ENCODE assay signal across 12 cellular contexts in the genomic region with DNA sequence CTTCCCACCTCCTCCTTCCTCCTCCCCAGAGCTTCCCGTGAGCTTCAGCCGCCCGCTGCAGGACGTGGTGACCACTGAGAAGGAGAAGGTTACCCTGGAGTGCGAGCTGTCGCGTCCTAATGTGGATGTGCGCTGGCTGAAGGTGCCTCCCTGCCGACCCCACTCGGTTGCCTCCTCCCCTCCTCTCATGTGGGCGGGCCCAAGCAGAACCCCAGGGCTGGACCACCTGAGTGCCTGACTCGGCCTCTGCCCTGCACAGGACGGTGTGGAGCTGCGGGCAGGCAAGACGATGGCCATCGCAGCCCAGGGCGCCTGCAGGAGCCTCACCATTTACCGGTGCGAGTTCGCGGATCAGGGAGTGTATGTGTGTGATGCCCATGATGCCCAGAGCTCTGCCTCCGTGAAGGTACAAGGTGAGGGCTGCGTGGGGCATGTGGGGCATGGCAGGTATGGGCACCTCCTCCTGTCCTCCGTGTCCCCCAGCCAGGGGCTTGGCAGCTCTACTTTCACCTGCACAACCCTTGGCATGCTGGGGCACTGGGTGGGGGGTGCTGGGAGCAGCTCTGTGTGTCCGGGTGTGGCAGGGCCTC.
DNase-seq lines count a peak whose midpoint lies in the region; ATAC-seq and TF ChIP-seq lines count a peak whose summit lies in the region.
"Had no signal": no experiment of that assay in that cellular context is flagged by ENCODE, and none has a peak within 500 bp of the region (broad histone marks: within the 10 kb centered on the region; RNA-seq: fewer than 3 reads in every experiment).

No MANE protein-coding gene starts in this region.

- peak overlapping the region in 2 of 11 experiments; percentile 41 to 60; a peak in 2 of 22 replicates for H3K27ac ChIP-seq in BLaER1 treated with 17β-estradiol and CSF1 and Interleukin-3, amounts not matched to agents 10 nM and 100 nM
- H3K27ac ChIP-seq in neuronal stem cell (replicated peaks; ENCODE audit: low read length), result no peak overlapping the region
- H3K27ac ChIP-seq in colonic mucosa, result no peak overlapping the region
- no peak overlapping the region for H3K27ac ChIP-seq in hepatocyte
- H3K27ac ChIP-seq: right lobe of liver had no signal

- H3K36me3 Mint-ChIP-seq in Caco-2 (ENCODE audit: insufficient read depth, unreplicated experiment), result peaks cover 6% of the 10 kb centered on the region

- ATAC-seq in GM19023 (IDR thresholded peaks at IDR 0.05; ENCODE audit: unreplicated experiment), result no peak

- H3K4me1 ChIP-seq in BLaER1 treated with 17β-estradiol and CSF1 and Interleukin-3, amounts not matched to agents 10 nM and 100 nM, result peaks cover 5 to 27% (median 22%) of the 10 kb centered on the region in 10 experiments; a peak in 19 of 20 replicates
- no peaks in the 10 kb centered on the region; the same call in 1 of the 2 replicates for H3K4me1 ChIP-seq in Caco-2
- H3K4me1 ChIP-seq in neuronal stem cell (ENCODE audit: control insufficient read depth in 2 of 2, insufficient read depth in 1 of 2, low read depth in 1 of 2, low read length in 2 of 2), result peaks cover 3 to 13% of the 10 kb centered on the region in 2 donors
- no peaks in the 10 kb centered on the region for H3K4me1 ChIP-seq in colonic mucosa
- H3K4me1 ChIP-seq in hepatocyte (ENCODE audit: insufficient read depth), result no peaks in the 10 kb centered on the region
- H3K4me1 ChIP-seq: right lobe of liver had no signal

- H3K9me2 ChIP-seq in hepatocyte (replicated peaks; ENCODE audit: insufficient read depth), result no peaks in the 10 kb centered on the region

- peak overlapping the region; percentile 90 for H2BK12ac ChIP-seq in neuronal stem cell (ENCODE audit: low read length)

- no peaks in the 10 kb centered on the region for H3K9me3 Mint-ChIP-seq in Caco-2 (ENCODE audit: unreplicated experiment)

- DNase-seq in Caco-2, result peak in 1 of 2 experiments; percentile 29
- DNase-seq in ecto neural progenitor cell (ENCODE audit: low spot score), result peak; percentile 52
- DNase-seq in neuronal stem cell (ENCODE audit: low spot score), result no peak
- no peak for DNase-seq in colonic mucosa
- DNase-seq in hepatocyte (ENCODE audit: low spot score), result no peak
- DNase-seq: caudate nucleus, NCI-H226, substantia nigra, T1000 had no signal

- peak overlapping the region; percentile 42 for H2BK5ac ChIP-seq in neuronal stem cell (ENCODE audit: low read length)

- no peak overlapping the region for H2AFZ ChIP-seq in neuronal stem cell (ENCODE audit: low read length)
- no peak overlapping the region for H2AFZ ChIP-seq in hepatocyte

- peak overlapping the region; percentile 76 for H3K18ac ChIP-seq in neuronal stem cell (ENCODE audit: low read length)

- H4K20me1 ChIP-seq in BLaER1 treated with 17β-estradiol and CSF1 and Interleukin-3, amounts not matched to agents 10 nM and 100 nM, result peaks cover 0 to 52% (median 12%) of the 10 kb centered on the region in 11 experiments; a peak in 7 of 22 replicates
- H4K20me1 ChIP-seq in hepatocyte (ENCODE audit: insufficient read depth, poor library complexity, severe bottlenecking), result no peaks in the 10 kb centered on the region

- peak overlapping the region; percentile 76 for H3K4ac ChIP-seq in neuronal stem cell (ENCODE audit: low read length)

- no peaks in the 10 kb centered on the region for H3K4me1 Mint-ChIP-seq in Caco-2 (ENCODE audit: low read depth, unreplicated experiment)

- peak overlapping the region; percentile 76 to 99 (median 96) for H3K4me2 ChIP-seq in BLaER1 treated with 17β-estradiol and CSF1 and Interleukin-3, amounts not matched to agents 10 nM and 100 nM
- H3K4me2 ChIP-seq in neuronal stem cell (ENCODE audit: insufficient read depth, low read length, poor library complexity, severe bottlenecking) (no peak overlapping the region), hepatocyte (no peak overlapping the region)

- peak overlapping the region; percentile 75 for H3K4me3 Mint-ChIP-seq in Caco-2 (ENCODE audit: unreplicated experiment)

- H3K79me2 ChIP-seq in hepatocyte, result no peaks in the 10 kb centered on the region

- peaks cover 9% of the 10 kb centered on the region for H3K79me1 ChIP-seq in neuronal stem cell (ENCODE audit: low read depth, low read length)

- BruUV-seq in Caco-2 (replicated peaks; lab: Mats Ljungman, UMichigan), result no TSS peak

- no peaks in the 10 kb centered on the region for H3K27me3 ChIP-seq in BLaER1 treated with 17β-estradiol and CSF1 and Interleukin-3, amounts not matched to agents 10 nM and 100 nM
- no peaks in the 10 kb centered on the region for H3K27me3 ChIP-seq in Caco-2 (replicated peaks; ENCODE audit: control insufficient read depth, insufficient read depth, low read length)
- H3K27me3 ChIP-seq in neuronal stem cell (ENCODE audit: control insufficient read depth in 3 of 3, insufficient read depth in 3 of 3, low read depth in 1 of 3, low read length in 3 of 3), result peaks cover 0 to 8% (median 0%) of the 10 kb centered on the region in 3 experiments
- no peaks in the 10 kb centered on the region for H3K27me3 ChIP-seq in colonic mucosa
- H3K27me3 ChIP-seq in hepatocyte, result no peaks in the 10 kb centered on the region
- H3K27me3 ChIP-seq: right lobe of liver had no signal

- peak overlapping the region; percentile 36 for H2AK5ac ChIP-seq in neuronal stem cell (ENCODE audit: low read depth, low read length)

- H2BK15ac ChIP-seq in neuronal stem cell (ENCODE audit: low read length), result peak overlapping the region; percentile 87

- no peak overlapping the region for H3K27ac Mint-ChIP-seq in Caco-2 (ENCODE audit: unreplicated experiment)

- no peak overlapping the region for H2BK120ac ChIP-seq in neuronal stem cell (ENCODE audit: low read depth, low read length)

- peak overlapping the region; percentile 49 for H3K14ac ChIP-seq in neuronal stem cell (ENCODE audit: low read length)

- H3K4me3 ChIP-seq in BLaER1 treated with 17β-estradiol and CSF1 and Interleukin-3, amounts not matched to agents 10 nM and 100 nM, result peak overlapping the region in 7 of 10 experiments; percentile 58 to 83 (median 68); a peak in 8 of 20 replicates
- H3K4me3 ChIP-seq in Caco-2 (ENCODE audit: low read depth, low read length), result peak overlapping the region; percentile 77; the same call in 1 of the 2 replicates
- H3K4me3 ChIP-seq in neuronal stem cell (ENCODE audit: low read length in 2 of 2), result peak overlapping the region in 1 of 2 donors; percentile 27
- no peak overlapping the region for H3K4me3 ChIP-seq in colonic mucosa
- H3K4me3 ChIP-seq in hepatocyte, result no peak overlapping the region

- peak overlapping the region; percentile 73 for H3K23ac ChIP-seq in neuronal stem cell (ENCODE audit: low read depth, low read length, poor library complexity)

- no CpG with 5 or more reads among the region's 25 CpGs for WGBS in neuronal stem cell (ENCODE audit: extremely low coverage in 2 of 2, insufficient read length in 2 of 2, insufficient replicate concordance in 1 of 2), 2 donors
- 94% methylated on average over 23 of the region's 25 CpGs for WGBS in hepatocyte (ENCODE audit: low lambda C conversion rate, missing lambda C conversion rate)

- peaks cover 1 to 64% (median 36%) of the 10 kb centered on the region in 11 experiments; a peak in 18 of 22 replicates for H3K36me3 ChIP-seq in BLaER1 treated with 17β-estradiol and CSF1 and Interleukin-3, amounts not matched to agents 10 nM and 100 nM
- H3K36me3 ChIP-seq in Caco-2 (ENCODE audit: control insufficient read depth, insufficient read depth, low read length) (no peaks in the 10 kb centered on the region), neuronal stem cell (replicated peaks in 1 of 2; ENCODE audit: control insufficient read depth in 2 of 2, insufficient read depth in 2 of 2, low read length in 2 of 2) (peaks cover 0 to 32% of the 10 kb centered on the region in 2 donors), colonic mucosa (no peaks in the 10 kb centered on the region), hepatocyte (replicated peaks; ENCODE audit: insufficient read depth, low read depth) (no peaks in the 10 kb centered on the region)
- H3K36me3 ChIP-seq: right lobe of liver had no signal

- H4K91ac ChIP-seq in neuronal stem cell (ENCODE audit: low read depth, low read length, poor library complexity), result no peak overlapping the region

- no peaks in the 10 kb centered on the region for H3K27me3 Mint-ChIP-seq in Caco-2 (ENCODE audit: insufficient read depth, unreplicated experiment)

- intact Hi-C loops in Caco-2 (cut with micrococcal nuclease; ENCODE audit: unreplicated experiment) (no loop called here), colonic mucosa (cut with DNase I) (no loop called here)

- peak overlapping the region in 7 of 11 experiments; percentile 66 to 86 (median 76); a peak in 10 of 22 replicates for H3K9ac ChIP-seq in BLaER1 treated with 17β-estradiol and CSF1 and Interleukin-3, amounts not matched to agents 10 nM and 100 nM
- H3K9ac ChIP-seq in neuronal stem cell (ENCODE audit: low read depth, low read length, poor library complexity), result peak overlapping the region; percentile 21
- H3K9ac ChIP-seq in colonic mucosa (ENCODE audit: low read depth in 2 of 2, low read length in 2 of 2), result no peak overlapping the region

- TF ChIP-seq CTCF in Caco-2 (IDR thresholded peaks at IDR 0.05; ENCODE audit: insufficient read depth in 1 of 2, low read depth in 1 of 2, low read length in 1 of 2, severe bottlenecking in 1 of 2, unreplicated experiment in 1 of 2), result no peak
- TF ChIP-seq CTCF in colonic mucosa (IDR thresholded peaks at IDR 0.05), result no peak
- no peak for TF ChIP-seq CTCF in hepatocyte (IDR thresholded peaks at IDR 0.05; ENCODE audit: poor library complexity)

- CTCF ChIA-PET in Caco-2 (lab: Charles Lee), result no interaction called here

- H4K8ac ChIP-seq in neuronal stem cell (ENCODE audit: low read depth, low read length), result no peak overlapping the region

- POLR2A ChIA-PET in Caco-2 (lab: Charles Lee), result no interaction called here

- H3K9me3 ChIP-seq in BLaER1 treated with 17β-estradiol and CSF1 and Interleukin-3, amounts not matched to agents 10 nM and 100 nM (replicated peaks in 1 of 11), result no peaks in the 10 kb centered on the region
- H3K9me3 ChIP-seq in Caco-2, result no peaks in the 10 kb centered on the region
- no peaks in the 10 kb centered on the region for H3K9me3 ChIP-seq in neuronal stem cell (replicated peaks in 1 of 2; ENCODE audit: control insufficient read depth in 2 of 2, insufficient read depth in 1 of 2, low read depth in 1 of 2, low read length in 2 of 2)
- no peaks in the 10 kb centered on the region for H3K9me3 ChIP-seq in colonic mucosa
- no peaks in the 10 kb centered on the region for H3K9me3 ChIP-seq in hepatocyte (ENCODE audit: low read depth)
- H3K9me3 ChIP-seq: right lobe of liver had no signal

Comparison
In these comparisons a context has a peak if more than half of its experiments do, and no peak if none do; other contexts are left out.
1. H3K4me2 ChIP-seq: peak in BLaER1 treated with 17β-estradiol and CSF1 and Interleukin-3, amounts not matched to agents 10 nM and 100 nM (11 of 11); none in neuronal stem cell (single experiment) and hepatocyte (single experiment).
2. H3K4me3 ChIP-seq: peak in BLaER1 treated with 17β-estradiol and CSF1 and Interleukin-3, amounts not matched to agents 10 nM and 100 nM (7 of 10) and Caco-2 (single experiment); none in colonic mucosa (single experiment) and hepatocyte (single experiment).
3. H3K9ac ChIP-seq: peak in BLaER1 treated with 17β-estradiol and CSF1 and Interleukin-3, amounts not matched to agents 10 nM and 100 nM (7 of 11) and neuronal stem cell (single experiment); none in colonic mucosa (0 of 2).